8 cellular contexts compared by ENCODE assay signal in the genomic region with DNA sequence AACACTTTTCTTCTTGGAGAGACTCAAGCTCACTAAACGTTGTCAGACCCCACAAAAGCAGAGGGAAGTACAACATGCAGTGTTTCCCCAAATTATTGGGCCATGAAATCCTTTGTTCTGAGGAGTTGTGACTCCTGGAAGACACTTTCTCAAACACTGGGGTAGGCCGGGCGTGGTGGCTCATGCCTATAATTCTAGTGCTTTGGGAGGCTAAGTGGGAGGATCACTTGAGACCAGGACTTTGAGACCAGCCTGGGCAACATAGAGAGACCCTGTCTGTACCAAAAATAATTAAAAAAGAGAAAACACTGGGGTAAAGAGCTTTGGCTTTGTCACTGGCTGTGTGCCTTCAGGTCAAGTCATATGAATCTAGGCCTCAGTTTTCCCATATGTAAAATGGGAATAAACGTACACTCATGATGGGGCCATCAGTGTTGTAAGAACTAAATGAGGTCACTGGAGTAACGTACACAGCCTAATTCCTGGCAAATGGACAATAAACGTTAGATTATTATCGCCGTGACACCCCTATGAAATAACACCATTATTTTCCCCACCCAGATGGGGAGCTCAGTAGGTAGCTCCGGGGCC.
DNase-seq lines count a peak whose midpoint lies in the region; ATAC-seq and TF ChIP-seq lines count a peak whose summit lies in the region.

No MANE protein-coding gene starts in this region.

- peaks cover 13% of the 10 kb centered on the region for H3K27me3 ChIP-seq in iPS-15b (ENCODE audit: control insufficient read depth, insufficient read depth, low read length)

- peak overlapping the region; percentile 66 for H3K4me3 Mint-ChIP-seq in activated CD8-positive, alpha-beta T cell treated with anti-CD3 and anti-CD28 coated beads for 36 hours
- peak overlapping the region; percentile 80 to 82 for H3K4me3 Mint-ChIP-seq in stimulated activated naive B cell treated with anti-CD40 and anti-IgM and Interleukin-4, amounts not matched to agents 10 μg/mL and 1 μg/mL and 100 μg/mL, for 72 hours

- no peaks in the 10 kb centered on the region for H3K36me3 ChIP-seq in iPS-15b (ENCODE audit: control insufficient read depth, insufficient read depth, low read length)

- H3K4me1 ChIP-seq in iPS-15b (ENCODE audit: control insufficient read depth, insufficient read depth, low read length), result peaks cover 3% of the 10 kb centered on the region

- peaks cover 4% of the 10 kb centered on the region for H3K4me1 Mint-ChIP-seq in activated CD8-positive, alpha-beta T cell treated with anti-CD3 and anti-CD28 coated beads for 36 hours (ENCODE audit: low read depth)
- H3K4me1 Mint-ChIP-seq in stimulated activated naive B cell treated with anti-CD40 and anti-IgM and Interleukin-4, amounts not matched to agents 10 μg/mL and 1 μg/mL and 100 μg/mL, for 72 hours, result peaks cover 6 to 10% of the 10 kb centered on the region in 2 donors

- TF ChIP-seq CTCF in activated CD8-positive, alpha-beta T cell treated with anti-CD3 and anti-CD28 coated beads for 36 hours (IDR thresholded peaks at IDR 0.05), result no peak

- CTCF ChIA-PET in activated CD8-positive, alpha-beta T cell treated with anti-CD3 and anti-CD28 coated beads for 36 hours (lab: Charles Lee), result interaction anchor here (0.8 to 3.1 kb wide), 36 partner anchors 8 to 450 kb away, joined by 3 to 107 read pairs (median 6); a partner anchor contains a TSS

- DNase-seq in NCI-H748 treated with DMSO at 0.1 percent for 48 hours (lab: John Stamatoyannopoulos, UW) (peak; percentile 16), NCI-H748 (lab: John Stamatoyannopoulos, UW; ENCODE audit: unreplicated experiment) (no peak), nucleus accumbens (lab: John Stamatoyannopoulos, UW) (no peak), dermis blood vessel endothelial cell (no peak)
- DNase-seq in activated CD8-positive, alpha-beta T cell treated with anti-CD3 and anti-CD28 coated beads for 36 hours, result no peak
- no peak for DNase-seq in stimulated activated naive B cell treated with anti-CD40 and anti-IgM and Interleukin-4, amounts not matched to agents 10 μg/mL and 1 μg/mL and 100 μg/mL, for 72 hours
- DNase-seq in activated effector memory CD4-positive, alpha-beta T cell treated with Interleukin-2 at 50 U/mL for 16 hours, result no peak

- no peaks in the 10 kb centered on the region for H3K9me3 Mint-ChIP-seq in activated CD8-positive, alpha-beta T cell treated with anti-CD3 and anti-CD28 coated beads for 36 hours
- H3K9me3 Mint-ChIP-seq in stimulated activated naive B cell treated with anti-CD40 and anti-IgM and Interleukin-4, amounts not matched to agents 10 μg/mL and 1 μg/mL and 100 μg/mL, for 72 hours, result no peaks in the 10 kb centered on the region

- H3K27me3 Mint-ChIP-seq in activated CD8-positive, alpha-beta T cell treated with anti-CD3 and anti-CD28 coated beads for 36 hours, result peaks cover 2% of the 10 kb centered on the region
- peaks cover 30 to 53% of the 10 kb centered on the region in 2 donors for H3K27me3 Mint-ChIP-seq in stimulated activated naive B cell treated with anti-CD40 and anti-IgM and Interleukin-4, amounts not matched to agents 10 μg/mL and 1 μg/mL and 100 μg/mL, for 72 hours

- H3K4me3 ChIP-seq in iPS-15b (ENCODE audit: low read depth, low read length), result peak overlapping the region; percentile 64

- no peak overlapping the region for H3K9ac ChIP-seq in iPS-15b (ENCODE audit: low read depth, low read length)

- ATAC-seq in activated CD8-positive, alpha-beta T cell treated with anti-CD3 and anti-CD28 coated beads for 36 hours, result no peak
- ATAC-seq in stimulated activated naive B cell treated with anti-CD40 and anti-IgM and Interleukin-4, amounts not matched to agents 10 μg/mL and 1 μg/mL and 100 μg/mL, for 72 hours (replicated peaks), result no peak

- POLR2A ChIA-PET in activated CD8-positive, alpha-beta T cell treated with anti-CD3 and anti-CD28 coated beads for 36 hours (lab: Charles Lee), result interaction anchor here (1.2 kb wide), 1 partner anchor 8 kb away, joined by 3 read pairs; no protein-coding TSS in a partner anchor

- intact Hi-C loops in activated CD8-positive, alpha-beta T cell treated with anti-CD3 and anti-CD28 coated beads for 36 hours (cut with micrococcal nuclease), result loop anchor here (2.0 to 5.0 kb wide), 2 partner anchors 306 to 352 kb away; no protein-coding TSS in a partner anchor

- H3K9me3 ChIP-seq in iPS-15b (ENCODE audit: control insufficient read depth, insufficient read depth, low read length), result no peaks in the 10 kb centered on the region

- no peaks in the 10 kb centered on the region for H3K36me3 Mint-ChIP-seq in activated CD8-positive, alpha-beta T cell treated with anti-CD3 and anti-CD28 coated beads for 36 hours (ENCODE audit: low read depth)
- H3K36me3 Mint-ChIP-seq in stimulated activated naive B cell treated with anti-CD40 and anti-IgM and Interleukin-4, amounts not matched to agents 10 μg/mL and 1 μg/mL and 100 μg/mL, for 72 hours, result no peaks in the 10 kb centered on the region

- H3K27ac Mint-ChIP-seq in activated CD8-positive, alpha-beta T cell treated with anti-CD3 and anti-CD28 coated beads for 36 hours, result no peak overlapping the region
- H3K27ac Mint-ChIP-seq in stimulated activated naive B cell treated with anti-CD40 and anti-IgM and Interleukin-4, amounts not matched to agents 10 μg/mL and 1 μg/mL and 100 μg/mL, for 72 hours, result no peak overlapping the region
